1 cellular context compared by ENCODE assay signal in the genomic region with DNA sequence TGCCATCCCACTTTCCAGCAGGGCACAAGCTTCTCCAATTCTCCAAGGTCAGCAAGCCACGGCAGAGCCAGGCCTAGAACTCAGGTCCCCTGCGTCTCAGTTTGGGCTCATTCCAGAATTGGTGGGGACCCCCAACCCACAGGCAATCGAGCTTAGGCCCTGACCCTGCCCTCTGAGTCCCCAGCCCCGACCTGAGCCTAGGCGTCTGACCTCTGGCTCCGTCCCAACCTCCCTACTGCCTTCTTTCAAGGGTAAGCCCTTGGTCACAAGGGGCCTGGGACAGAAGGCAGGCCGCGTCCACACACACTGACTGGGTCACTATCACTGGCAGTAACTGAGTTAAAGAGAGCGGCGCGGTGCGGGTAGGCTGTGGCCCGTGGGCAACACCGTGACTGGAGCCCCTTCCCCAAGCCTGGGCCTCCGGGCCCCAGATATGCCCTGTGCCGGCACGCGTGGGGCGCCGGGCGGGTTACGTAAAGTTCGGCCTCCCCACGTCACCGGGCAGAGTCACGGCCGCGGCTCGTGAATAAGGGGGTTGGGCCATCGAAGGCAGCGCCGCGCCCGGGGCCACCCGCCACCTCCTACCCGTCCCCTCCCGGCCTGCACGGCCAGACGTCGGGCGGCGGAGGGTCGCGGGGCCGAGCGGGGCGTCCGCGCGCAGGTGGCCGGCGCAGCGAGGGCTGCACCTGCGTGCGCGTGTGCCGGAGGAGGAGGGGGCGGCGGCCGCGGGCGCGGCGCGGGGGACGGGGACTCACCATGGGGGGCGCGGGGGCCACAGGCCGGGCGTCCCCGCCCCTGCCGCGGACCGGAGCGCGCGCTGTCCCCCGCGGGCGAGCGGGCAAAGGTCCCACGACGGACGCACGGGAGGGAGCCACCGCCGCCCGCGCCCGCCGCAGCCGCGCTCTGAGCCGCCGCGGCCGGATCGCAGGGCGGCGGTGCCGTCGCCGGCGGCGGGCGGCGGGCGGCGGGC.
A peak's percentile ranks its signal among the peaks of the same experiment; 100 is the strongest.
TF ChIP-seq lines count a peak whose summit lies in the region.

No MANE protein-coding gene starts in this region.

TF ChIP-seq in HepG2, 621 proteins besides CTCF, POLR2A, EP300 and RAD21 (continued from another document and continues in another):
- TF ChIP-seq, protein P1, sequence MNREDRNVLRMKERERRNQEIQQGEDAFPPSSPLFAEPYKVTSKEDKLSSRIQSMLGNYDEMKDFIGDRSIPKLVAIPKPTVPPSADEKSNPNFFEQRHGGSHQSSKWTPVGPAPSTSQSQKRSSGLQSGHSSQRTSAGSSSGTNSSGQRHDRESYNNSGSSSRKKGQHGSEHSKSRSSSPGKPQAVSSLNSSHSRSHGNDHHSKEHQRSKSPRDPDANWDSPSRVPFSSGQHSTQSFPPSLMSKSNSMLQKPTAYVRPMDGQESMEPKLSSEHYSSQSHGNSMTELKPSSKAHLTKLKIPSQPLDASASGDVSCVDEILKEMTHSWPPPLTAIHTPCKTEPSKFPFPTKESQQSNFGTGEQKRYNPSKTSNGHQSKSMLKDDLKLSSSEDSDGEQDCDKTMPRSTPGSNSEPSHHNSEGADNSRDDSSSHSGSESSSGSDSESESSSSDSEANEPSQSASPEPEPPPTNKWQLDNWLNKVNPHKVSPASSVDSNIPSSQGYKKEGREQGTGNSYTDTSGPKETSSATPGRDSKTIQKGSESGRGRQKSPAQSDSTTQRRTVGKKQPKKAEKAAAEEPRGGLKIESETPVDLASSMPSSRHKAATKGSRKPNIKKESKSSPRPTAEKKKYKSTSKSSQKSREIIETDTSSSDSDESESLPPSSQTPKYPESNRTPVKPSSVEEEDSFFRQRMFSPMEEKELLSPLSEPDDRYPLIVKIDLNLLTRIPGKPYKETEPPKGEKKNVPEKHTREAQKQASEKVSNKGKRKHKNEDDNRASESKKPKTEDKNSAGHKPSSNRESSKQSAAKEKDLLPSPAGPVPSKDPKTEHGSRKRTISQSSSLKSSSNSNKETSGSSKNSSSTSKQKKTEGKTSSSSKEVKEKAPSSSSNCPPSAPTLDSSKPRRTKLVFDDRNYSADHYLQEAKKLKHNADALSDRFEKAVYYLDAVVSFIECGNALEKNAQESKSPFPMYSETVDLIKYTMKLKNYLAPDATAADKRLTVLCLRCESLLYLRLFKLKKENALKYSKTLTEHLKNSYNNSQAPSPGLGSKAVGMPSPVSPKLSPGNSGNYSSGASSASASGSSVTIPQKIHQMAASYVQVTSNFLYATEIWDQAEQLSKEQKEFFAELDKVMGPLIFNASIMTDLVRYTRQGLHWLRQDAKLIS (CRISPR knock-in tag; IDR thresholded peaks at IDR 0.05) = no peak
- TF ChIP-seq, protein P2, sequence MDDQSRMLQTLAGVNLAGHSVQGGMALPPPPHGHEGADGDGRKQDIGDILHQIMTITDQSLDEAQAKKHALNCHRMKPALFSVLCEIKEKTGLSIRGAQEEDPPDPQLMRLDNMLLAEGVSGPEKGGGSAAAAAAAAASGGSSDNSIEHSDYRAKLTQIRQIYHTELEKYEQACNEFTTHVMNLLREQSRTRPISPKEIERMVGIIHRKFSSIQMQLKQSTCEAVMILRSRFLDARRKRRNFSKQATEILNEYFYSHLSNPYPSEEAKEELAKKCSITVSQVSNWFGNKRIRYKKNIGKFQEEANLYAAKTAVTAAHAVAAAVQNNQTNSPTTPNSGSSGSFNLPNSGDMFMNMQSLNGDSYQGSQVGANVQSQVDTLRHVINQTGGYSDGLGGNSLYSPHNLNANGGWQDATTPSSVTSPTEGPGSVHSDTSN (CRISPR knock-in tag; IDR thresholded peaks at IDR 0.05; ENCODE audit: borderline replicate concordance) = no peak
- TF ChIP-seq RELA (CRISPR knock-in tag; IDR thresholded peaks at IDR 0.05) (no peak), SNAI1 (CRISPR knock-in tag; IDR thresholded peaks at IDR 0.05; ENCODE audit: borderline replicate concordance) (peak; percentile 39; the same call in 1 of the 2 replicates), ARNT2 (CRISPR knock-in tag; IDR thresholded peaks at IDR 0.05; ENCODE audit: low read depth) (peak; percentile 47; the same call in 1 of the 2 replicates), ZNF724P (CRISPR knock-in tag; IDR thresholded peaks at IDR 0.05; ENCODE audit: borderline replicate concordance) (peak; percentile 51; the same call in 1 of the 2 replicates), ARHGAP35 (CRISPR knock-in tag; IDR thresholded peaks at IDR 0.05; ENCODE audit: borderline replicate concordance) (no peak), ZNF792 (CRISPR knock-in tag; IDR thresholded peaks at IDR 0.05) (no peak; the same call in 1 of the 2 replicates), HDAC1 (CRISPR knock-in tag; IDR thresholded peaks at IDR 0.05) (no peak), FOXP1 (IDR thresholded peaks at IDR 0.05) (no peak), FOXP1 (CRISPR knock-in tag; IDR thresholded peaks at IDR 0.05) (no peak), YEATS4 (CRISPR knock-in tag; IDR thresholded peaks at IDR 0.05; ENCODE audit: borderline replicate concordance) (peak; percentile 33; the same call in 1 of the 2 replicates), ZNF180 (CRISPR knock-in tag; IDR thresholded peaks at IDR 0.05; ENCODE audit: borderline replicate concordance, low read depth) (no peak), BHLHE40 (IDR thresholded peaks at IDR 0.05; ENCODE audit: low read length) (no peak; the same call in 1 of the 2 replicates), ZNF567 (CRISPR knock-in tag; IDR thresholded peaks at IDR 0.05; ENCODE audit: borderline replicate concordance) (0 out of 2 replicates have a peak, but pooled peaks have one; percentile 74), PRPF4 (IDR thresholded peaks at IDR 0.05; ENCODE audit: low read depth, low read length, poor library complexity, severe bottlenecking) (no peak), ZNF569 (CRISPR knock-in tag; IDR thresholded peaks at IDR 0.05; ENCODE audit: borderline replicate concordance) (no peak), CENPX (CRISPR knock-in tag; IDR thresholded peaks at IDR 0.05) (no peak), ZNF225 (CRISPR knock-in tag; IDR thresholded peaks at IDR 0.05) (peak; percentile 43; the same call in 1 of the 2 replicates), ARNT (IDR thresholded peaks at IDR 0.05) (no peak), ZNF382 (CRISPR knock-in tag; IDR thresholded peaks at IDR 0.05; ENCODE audit: borderline replicate concordance) (no peak)
- TF ChIP-seq, protein P3, sequence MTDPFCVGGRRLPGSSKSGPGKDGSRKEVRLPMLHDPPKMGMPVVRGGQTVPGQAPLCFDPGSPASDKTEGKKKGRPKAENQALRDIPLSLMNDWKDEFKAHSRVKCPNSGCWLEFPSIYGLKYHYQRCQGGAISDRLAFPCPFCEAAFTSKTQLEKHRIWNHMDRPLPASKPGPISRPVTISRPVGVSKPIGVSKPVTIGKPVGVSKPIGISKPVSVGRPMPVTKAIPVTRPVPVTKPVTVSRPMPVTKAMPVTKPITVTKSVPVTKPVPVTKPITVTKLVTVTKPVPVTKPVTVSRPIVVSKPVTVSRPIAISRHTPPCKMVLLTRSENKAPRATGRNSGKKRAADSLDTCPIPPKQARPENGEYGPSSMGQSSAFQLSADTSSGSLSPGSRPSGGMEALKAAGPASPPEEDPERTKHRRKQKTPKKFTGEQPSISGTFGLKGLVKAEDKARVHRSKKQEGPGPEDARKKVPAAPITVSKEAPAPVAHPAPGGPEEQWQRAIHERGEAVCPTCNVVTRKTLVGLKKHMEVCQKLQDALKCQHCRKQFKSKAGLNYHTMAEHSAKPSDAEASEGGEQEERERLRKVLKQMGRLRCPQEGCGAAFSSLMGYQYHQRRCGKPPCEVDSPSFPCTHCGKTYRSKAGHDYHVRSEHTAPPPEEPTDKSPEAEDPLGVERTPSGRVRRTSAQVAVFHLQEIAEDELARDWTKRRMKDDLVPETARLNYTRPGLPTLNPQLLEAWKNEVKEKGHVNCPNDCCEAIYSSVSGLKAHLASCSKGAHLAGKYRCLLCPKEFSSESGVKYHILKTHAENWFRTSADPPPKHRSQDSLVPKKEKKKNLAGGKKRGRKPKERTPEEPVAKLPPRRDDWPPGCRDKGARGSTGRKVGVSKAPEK (CRISPR knock-in tag; IDR thresholded peaks at IDR 0.05; ENCODE audit: borderline replicate concordance) = no peak
- TF ChIP-seq, protein P4, sequence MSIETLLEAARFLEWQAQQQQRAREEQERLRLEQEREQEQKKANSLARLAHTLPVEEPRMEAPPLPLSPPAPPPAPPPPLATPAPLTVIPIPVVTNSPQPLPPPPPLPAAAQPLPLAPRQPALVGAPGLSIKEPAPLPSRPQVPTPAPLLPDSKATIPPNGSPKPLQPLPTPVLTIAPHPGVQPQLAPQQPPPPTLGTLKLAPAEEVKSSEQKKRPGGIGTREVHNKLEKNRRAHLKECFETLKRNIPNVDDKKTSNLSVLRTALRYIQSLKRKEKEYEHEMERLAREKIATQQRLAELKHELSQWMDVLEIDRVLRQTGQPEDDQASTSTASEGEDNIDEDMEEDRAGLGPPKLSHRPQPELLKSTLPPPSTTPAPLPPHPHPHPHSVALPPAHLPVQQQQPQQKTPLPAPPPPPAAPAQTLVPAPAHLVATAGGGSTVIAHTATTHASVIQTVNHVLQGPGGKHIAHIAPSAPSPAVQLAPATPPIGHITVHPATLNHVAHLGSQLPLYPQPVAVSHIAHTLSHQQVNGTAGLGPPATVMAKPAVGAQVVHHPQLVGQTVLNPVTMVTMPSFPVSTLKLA (IDR thresholded peaks at IDR 0.05) = no peak
- TF ChIP-seq, protein P5, sequence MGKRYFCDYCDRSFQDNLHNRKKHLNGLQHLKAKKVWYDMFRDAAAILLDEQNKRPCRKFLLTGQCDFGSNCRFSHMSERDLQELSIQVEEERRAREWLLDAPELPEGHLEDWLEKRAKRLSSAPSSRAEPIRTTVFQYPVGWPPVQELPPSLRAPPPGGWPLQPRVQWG (CRISPR knock-in tag; IDR thresholded peaks at IDR 0.05; ENCODE audit: borderline replicate concordance, low read depth) = no peak
- TF ChIP-seq, protein P6, sequence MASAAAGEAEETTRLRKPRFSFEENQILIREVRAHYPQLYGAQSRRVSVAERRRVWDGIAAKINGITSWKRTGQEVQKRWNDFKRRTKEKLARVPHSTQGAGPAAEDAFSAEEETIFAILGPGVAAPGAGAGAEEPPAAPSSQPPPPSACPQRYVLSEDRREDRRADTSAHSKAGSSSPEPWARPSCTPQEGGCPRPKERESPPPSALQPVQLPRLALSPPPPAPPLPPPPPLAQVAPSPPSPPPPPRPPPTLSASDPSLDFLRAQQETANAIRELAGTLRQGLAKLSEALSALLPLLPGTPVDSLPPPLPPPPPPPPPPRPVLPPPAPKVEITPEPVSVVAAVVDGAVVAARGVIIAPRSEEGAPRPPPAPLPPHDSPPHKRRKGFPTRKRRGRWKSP (CRISPR knock-in tag; IDR thresholded peaks at IDR 0.05) = peak; percentile 18; the same call in 1 of the 2 replicates
- TF ChIP-seq, protein P7, sequence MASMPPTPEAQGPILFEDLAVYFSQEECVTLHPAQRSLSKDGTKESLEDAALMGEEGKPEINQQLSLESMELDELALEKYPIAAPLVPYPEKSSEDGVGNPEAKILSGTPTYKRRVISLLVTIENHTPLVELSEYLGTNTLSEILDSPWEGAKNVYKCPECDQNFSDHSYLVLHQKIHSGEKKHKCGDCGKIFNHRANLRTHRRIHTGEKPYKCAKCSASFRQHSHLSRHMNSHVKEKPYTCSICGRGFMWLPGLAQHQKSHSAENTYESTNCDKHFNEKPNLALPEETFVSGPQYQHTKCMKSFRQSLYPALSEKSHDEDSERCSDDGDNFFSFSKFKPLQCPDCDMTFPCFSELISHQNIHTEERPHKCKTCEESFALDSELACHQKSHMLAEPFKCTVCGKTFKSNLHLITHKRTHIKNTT (CRISPR knock-in tag; IDR thresholded peaks at IDR 0.05) = no peak
- TF ChIP-seq, protein P8, sequence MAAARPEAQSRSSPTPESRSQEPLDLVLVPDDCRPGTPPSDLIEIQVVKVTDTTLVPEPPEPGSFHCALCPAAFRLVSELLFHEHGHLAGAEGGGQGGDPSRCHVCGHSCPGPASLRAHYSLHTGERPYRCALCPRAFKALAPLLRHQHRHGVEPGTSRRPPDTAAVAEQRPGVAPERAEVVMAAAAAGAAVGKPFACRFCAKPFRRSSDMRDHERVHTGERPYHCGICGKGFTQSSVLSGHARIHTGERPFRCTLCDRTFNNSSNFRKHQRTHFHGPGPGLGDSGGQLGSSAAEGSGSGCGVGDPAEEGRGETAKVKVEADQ (CRISPR knock-in tag; IDR thresholded peaks at IDR 0.05; ENCODE audit: borderline replicate concordance) = no peak
- TF ChIP-seq, protein P9, sequence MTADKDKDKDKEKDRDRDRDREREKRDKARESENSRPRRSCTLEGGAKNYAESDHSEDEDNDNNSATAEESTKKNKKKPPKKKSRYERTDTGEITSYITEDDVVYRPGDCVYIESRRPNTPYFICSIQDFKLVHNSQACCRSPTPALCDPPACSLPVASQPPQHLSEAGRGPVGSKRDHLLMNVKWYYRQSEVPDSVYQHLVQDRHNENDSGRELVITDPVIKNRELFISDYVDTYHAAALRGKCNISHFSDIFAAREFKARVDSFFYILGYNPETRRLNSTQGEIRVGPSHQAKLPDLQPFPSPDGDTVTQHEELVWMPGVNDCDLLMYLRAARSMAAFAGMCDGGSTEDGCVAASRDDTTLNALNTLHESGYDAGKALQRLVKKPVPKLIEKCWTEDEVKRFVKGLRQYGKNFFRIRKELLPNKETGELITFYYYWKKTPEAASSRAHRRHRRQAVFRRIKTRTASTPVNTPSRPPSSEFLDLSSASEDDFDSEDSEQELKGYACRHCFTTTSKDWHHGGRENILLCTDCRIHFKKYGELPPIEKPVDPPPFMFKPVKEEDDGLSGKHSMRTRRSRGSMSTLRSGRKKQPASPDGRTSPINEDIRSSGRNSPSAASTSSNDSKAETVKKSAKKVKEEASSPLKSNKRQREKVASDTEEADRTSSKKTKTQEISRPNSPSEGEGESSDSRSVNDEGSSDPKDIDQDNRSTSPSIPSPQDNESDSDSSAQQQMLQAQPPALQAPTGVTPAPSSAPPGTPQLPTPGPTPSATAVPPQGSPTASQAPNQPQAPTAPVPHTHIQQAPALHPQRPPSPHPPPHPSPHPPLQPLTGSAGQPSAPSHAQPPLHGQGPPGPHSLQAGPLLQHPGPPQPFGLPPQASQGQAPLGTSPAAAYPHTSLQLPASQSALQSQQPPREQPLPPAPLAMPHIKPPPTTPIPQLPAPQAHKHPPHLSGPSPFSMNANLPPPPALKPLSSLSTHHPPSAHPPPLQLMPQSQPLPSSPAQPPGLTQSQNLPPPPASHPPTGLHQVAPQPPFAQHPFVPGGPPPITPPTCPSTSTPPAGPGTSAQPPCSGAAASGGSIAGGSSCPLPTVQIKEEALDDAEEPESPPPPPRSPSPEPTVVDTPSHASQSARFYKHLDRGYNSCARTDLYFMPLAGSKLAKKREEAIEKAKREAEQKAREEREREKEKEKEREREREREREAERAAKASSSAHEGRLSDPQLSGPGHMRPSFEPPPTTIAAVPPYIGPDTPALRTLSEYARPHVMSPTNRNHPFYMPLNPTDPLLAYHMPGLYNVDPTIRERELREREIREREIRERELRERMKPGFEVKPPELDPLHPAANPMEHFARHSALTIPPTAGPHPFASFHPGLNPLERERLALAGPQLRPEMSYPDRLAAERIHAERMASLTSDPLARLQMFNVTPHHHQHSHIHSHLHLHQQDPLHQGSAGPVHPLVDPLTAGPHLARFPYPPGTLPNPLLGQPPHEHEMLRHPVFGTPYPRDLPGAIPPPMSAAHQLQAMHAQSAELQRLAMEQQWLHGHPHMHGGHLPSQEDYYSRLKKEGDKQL (CRISPR knock-in tag; IDR thresholded peaks at IDR 0.05; ENCODE audit: low read depth) = no peak
